ENCODE assay signal across 1 cellular context in the genomic region with DNA sequence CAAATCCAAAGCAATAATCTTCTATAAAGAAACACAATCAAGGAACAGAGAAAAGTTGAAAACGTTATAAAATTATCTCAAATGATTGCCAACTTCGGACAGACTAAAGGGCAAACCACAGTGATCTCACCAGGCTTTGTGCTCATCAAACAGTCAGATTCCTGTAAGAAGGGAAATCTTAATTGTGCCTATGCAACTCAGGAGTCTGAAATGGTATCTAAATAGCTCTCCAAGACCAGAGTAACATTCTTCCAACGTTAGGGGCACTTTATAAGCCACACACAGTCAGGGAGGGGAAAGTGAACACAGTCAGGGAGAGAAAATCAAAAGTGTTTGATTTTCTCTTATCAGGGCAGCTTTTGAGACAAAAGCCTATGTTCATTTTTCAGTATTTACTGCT.
TF ChIP-seq lines count a peak whose summit lies in the region.

No MANE protein-coding gene starts in this region.

TF ChIP-seq in IMR-90, 13 proteins besides CTCF, POLR2A, EP300 and RAD21:
- no peak for TF ChIP-seq MAZ (IDR thresholded peaks at IDR 0.05; ENCODE audit: borderline replicate concordance, low read depth, low read length)
- TF ChIP-seq BHLHE40 (IDR thresholded peaks at IDR 0.05; ENCODE audit: low read depth, low read length) = no peak
- no peak for TF ChIP-seq ELK1 (IDR thresholded peaks at IDR 0.05; ENCODE audit: borderline replicate concordance, low read depth, low read length)
- no peak for TF ChIP-seq CEBPB (IDR thresholded peaks at IDR 0.05; ENCODE audit: low read depth, low read length)
- TF ChIP-seq NFE2L2 (IDR thresholded peaks at IDR 0.05; ENCODE audit: low read depth, low read length) = no peak
- no peak for TF ChIP-seq CHD1 (IDR thresholded peaks at IDR 0.05; ENCODE audit: low read depth, low read length)
- no peak for TF ChIP-seq MXI1 (IDR thresholded peaks at IDR 0.05; ENCODE audit: borderline replicate concordance, low read depth, low read length)
- no peak for TF ChIP-seq FOS (IDR thresholded peaks at IDR 0.05; ENCODE audit: low read depth, low read length)
- TF ChIP-seq SMC3 (IDR thresholded peaks at IDR 0.05; ENCODE audit: low read depth, low read length) = no peak
- no peak for TF ChIP-seq USF2 (IDR thresholded peaks at IDR 0.05; ENCODE audit: low read depth, low read length)
- TF ChIP-seq RFX5 (IDR thresholded peaks at IDR 0.05; ENCODE audit: low read depth, low read length) = no peak
- TF ChIP-seq MAFK (IDR thresholded peaks at IDR 0.05; ENCODE audit: low read depth, low read length) = no peak
- no peak for TF ChIP-seq RCOR1 (IDR thresholded peaks at IDR 0.05; ENCODE audit: insufficient replicate concordance, low read length)
